In the genomic region with DNA sequence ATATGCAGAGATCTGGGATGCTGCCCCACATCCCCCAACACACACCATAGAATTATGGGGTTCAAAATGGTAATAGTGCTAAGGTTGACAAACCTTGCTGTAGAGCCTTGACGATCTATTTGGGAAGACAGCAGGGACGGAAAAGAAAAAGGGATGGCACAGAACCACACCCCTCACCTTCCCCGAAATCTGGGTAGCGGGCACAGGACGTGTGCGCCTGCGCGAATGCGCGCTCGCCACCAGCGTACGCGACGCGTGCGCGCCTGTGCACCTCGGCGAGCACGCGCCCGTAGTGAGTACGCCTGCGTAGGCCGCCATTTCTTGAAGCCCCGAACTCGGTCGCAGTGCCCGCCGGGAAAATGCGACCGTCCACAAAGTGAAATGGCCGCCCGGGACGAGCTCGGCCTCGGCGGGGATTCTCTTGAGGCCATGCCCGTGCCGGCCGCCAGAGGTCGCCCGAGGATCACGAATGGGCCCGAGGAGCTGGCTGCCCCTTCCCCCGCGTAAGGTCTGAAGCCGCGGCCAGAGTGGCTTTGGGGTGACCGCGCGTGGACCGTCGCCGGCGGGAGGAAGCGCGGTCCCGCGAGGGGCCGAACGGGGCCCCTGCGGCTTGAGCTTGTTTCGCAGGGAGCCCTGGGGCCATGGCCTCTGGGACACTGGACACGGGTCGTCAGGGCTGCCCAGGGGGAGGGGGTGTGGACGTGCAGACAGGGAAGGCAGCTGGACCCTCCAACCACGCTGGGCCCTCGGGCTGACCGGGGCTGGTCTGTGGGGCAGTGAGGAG, we compare ENCODE assay signal across 1 cellular context.
A peak's percentile ranks its signal among the peaks of the same experiment; 100 is the strongest.
TF ChIP-seq lines count a peak whose summit lies in the region.

No MANE protein-coding gene starts in this region.

TF ChIP-seq in K562, 482 proteins besides CTCF, POLR2A, EP300 and RAD21 (continued from another document and continues in another):
- TF ChIP-seq WHSC1 (IDR thresholded peaks at IDR 0.05; ENCODE audit: low read length), result no peak
- no peak for TF ChIP-seq ZNF282 (CRISPR knock-in tag; IDR thresholded peaks at IDR 0.05)
- no peak for TF ChIP-seq TCF3 (CRISPR knock-in tag; IDR thresholded peaks at IDR 0.05)
- no peak for TF ChIP-seq CBX8 (IDR thresholded peaks at IDR 0.05; ENCODE audit: borderline replicate concordance, extremely low read depth, low read depth, low read length, poor library complexity, severe bottlenecking)
- no peak for TF ChIP-seq MEF2A (IDR thresholded peaks at IDR 0.05; ENCODE audit: control insufficient read depth, low read depth, low read length)
- TF ChIP-seq, protein P1, sequence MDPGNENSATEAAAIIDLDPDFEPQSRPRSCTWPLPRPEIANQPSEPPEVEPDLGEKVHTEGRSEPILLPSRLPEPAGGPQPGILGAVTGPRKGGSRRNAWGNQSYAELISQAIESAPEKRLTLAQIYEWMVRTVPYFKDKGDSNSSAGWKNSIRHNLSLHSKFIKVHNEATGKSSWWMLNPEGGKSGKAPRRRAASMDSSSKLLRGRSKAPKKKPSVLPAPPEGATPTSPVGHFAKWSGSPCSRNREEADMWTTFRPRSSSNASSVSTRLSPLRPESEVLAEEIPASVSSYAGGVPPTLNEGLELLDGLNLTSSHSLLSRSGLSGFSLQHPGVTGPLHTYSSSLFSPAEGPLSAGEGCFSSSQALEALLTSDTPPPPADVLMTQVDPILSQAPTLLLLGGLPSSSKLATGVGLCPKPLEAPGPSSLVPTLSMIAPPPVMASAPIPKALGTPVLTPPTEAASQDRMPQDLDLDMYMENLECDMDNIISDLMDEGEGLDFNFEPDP (CRISPR knock-in tag; IDR thresholded peaks at IDR 0.05), result no peak
- no peak for TF ChIP-seq SAFB2 (IDR thresholded peaks at IDR 0.05; ENCODE audit: borderline replicate concordance, low read depth, low read length, severe bottlenecking)
- TF ChIP-seq, protein P2, sequence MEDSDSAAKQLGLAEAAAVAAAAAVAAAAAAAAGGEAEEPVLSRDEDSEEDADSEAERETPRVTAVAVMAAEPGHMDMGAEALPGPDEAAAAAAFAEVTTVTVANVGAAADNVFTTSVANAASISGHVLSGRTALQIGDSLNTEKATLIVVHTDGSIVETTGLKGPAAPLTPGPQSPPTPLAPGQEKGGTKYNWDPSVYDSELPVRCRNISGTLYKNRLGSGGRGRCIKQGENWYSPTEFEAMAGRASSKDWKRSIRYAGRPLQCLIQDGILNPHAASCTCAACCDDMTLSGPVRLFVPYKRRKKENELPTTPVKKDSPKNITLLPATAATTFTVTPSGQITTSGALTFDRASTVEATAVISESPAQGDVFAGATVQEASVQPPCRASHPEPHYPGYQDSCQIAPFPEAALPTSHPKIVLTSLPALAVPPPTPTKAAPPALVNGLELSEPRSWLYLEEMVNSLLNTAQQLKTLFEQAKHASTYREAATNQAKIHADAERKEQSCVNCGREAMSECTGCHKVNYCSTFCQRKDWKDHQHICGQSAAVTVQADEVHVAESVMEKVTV (CRISPR knock-in tag; IDR thresholded peaks at IDR 0.05), result peak; percentile 95
- TF ChIP-seq ZNF507 (tag; conservative IDR thresholded peaks at IDR 0.05), result no peak
- no peak for TF ChIP-seq ZNF695 (CRISPR knock-in tag; IDR thresholded peaks at IDR 0.05)
- TF ChIP-seq PTBP1 (IDR thresholded peaks at IDR 0.05; ENCODE audit: low read depth, low read length), result no peak
- peak; percentile 65; the same call in 1 of the 2 replicates for TF ChIP-seq PHF8 (IDR thresholded peaks at IDR 0.05; ENCODE audit: borderline replicate concordance, low read length)
- peak; percentile 46 for TF ChIP-seq CREB1 (IDR thresholded peaks at IDR 0.05)
- TF ChIP-seq CREB1 (CRISPR knock-in tag; IDR thresholded peaks at IDR 0.05), result peak; percentile 50; the same call in 1 of the 2 replicates
- TF ChIP-seq TAF15 (IDR thresholded peaks at IDR 0.05; ENCODE audit: low read depth, low read length), result no peak
- TF ChIP-seq NELFE (IDR thresholded peaks at IDR 0.05; ENCODE audit: insufficient read depth, insufficient read length), result no peak
- peak; percentile 84 for TF ChIP-seq CXXC5 (CRISPR knock-in tag; IDR thresholded peaks at IDR 0.05)
- TF ChIP-seq YY1 (IDR thresholded peaks at IDR 0.05; ENCODE audit: borderline replicate concordance in 1 of 3, control insufficient read depth in 1 of 3, extremely low read depth in 1 of 3, insufficient read depth in 3 of 3, insufficient read length in 1 of 3, insufficient replicate concordance in 2 of 3, low read depth in 1 of 3, low read length in 2 of 3), result peak; percentile 94 to 99 (median 99)
- TF ChIP-seq POLR2G (IDR thresholded peaks at IDR 0.05; ENCODE audit: low read depth, low read length), result peak; percentile 85
- no peak for TF ChIP-seq ZNF239 (CRISPR knock-in tag; IDR thresholded peaks at IDR 0.05)
- TF ChIP-seq NR2C2 (CRISPR knock-in tag; IDR thresholded peaks at IDR 0.05), result no peak
- peak; percentile 47; the same call in 1 of the 2 replicates for TF ChIP-seq NR2C2 (tag; IDR thresholded peaks at IDR 0.05)
- TF ChIP-seq GATAD2A (IDR thresholded peaks at IDR 0.05), result peak; percentile 49; the same call in 1 of the 2 replicates
- TF ChIP-seq, protein P3, sequence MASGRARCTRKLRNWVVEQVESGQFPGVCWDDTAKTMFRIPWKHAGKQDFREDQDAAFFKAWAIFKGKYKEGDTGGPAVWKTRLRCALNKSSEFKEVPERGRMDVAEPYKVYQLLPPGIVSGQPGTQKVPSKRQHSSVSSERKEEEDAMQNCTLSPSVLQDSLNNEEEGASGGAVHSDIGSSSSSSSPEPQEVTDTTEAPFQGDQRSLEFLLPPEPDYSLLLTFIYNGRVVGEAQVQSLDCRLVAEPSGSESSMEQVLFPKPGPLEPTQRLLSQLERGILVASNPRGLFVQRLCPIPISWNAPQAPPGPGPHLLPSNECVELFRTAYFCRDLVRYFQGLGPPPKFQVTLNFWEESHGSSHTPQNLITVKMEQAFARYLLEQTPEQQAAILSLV (tag; IDR thresholded peaks at IDR 0.05), result no peak
- TF ChIP-seq NCOA6 (IDR thresholded peaks at IDR 0.05), result peak; percentile 83
- no peak for TF ChIP-seq POLR2AphosphoS2 (IDR thresholded peaks at IDR 0.05; ENCODE audit: low read length)
- TF ChIP-seq, protein P4, sequence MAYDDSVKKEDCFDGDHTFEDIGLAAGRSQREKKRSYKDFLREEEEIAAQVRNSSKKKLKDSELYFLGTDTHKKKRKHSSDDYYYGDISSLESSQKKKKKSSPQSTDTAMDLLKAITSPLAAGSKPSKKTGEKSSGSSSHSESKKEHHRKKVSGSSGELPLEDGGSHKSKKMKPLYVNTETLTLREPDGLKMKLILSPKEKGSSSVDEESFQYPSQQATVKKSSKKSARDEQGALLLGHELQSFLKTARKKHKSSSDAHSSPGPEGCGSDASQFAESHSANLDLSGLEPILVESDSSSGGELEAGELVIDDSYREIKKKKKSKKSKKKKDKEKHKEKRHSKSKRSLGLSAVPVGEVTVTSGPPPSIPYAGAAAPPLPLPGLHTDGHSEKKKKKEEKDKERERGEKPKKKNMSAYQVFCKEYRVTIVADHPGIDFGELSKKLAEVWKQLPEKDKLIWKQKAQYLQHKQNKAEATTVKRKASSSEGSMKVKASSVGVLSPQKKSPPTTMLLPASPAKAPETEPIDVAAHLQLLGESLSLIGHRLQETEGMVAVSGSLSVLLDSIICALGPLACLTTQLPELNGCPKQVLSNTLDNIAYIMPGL (CRISPR knock-in tag; IDR thresholded peaks at IDR 0.05), result no peak; the same call in 1 of the 2 replicates
- TF ChIP-seq, protein P5, sequence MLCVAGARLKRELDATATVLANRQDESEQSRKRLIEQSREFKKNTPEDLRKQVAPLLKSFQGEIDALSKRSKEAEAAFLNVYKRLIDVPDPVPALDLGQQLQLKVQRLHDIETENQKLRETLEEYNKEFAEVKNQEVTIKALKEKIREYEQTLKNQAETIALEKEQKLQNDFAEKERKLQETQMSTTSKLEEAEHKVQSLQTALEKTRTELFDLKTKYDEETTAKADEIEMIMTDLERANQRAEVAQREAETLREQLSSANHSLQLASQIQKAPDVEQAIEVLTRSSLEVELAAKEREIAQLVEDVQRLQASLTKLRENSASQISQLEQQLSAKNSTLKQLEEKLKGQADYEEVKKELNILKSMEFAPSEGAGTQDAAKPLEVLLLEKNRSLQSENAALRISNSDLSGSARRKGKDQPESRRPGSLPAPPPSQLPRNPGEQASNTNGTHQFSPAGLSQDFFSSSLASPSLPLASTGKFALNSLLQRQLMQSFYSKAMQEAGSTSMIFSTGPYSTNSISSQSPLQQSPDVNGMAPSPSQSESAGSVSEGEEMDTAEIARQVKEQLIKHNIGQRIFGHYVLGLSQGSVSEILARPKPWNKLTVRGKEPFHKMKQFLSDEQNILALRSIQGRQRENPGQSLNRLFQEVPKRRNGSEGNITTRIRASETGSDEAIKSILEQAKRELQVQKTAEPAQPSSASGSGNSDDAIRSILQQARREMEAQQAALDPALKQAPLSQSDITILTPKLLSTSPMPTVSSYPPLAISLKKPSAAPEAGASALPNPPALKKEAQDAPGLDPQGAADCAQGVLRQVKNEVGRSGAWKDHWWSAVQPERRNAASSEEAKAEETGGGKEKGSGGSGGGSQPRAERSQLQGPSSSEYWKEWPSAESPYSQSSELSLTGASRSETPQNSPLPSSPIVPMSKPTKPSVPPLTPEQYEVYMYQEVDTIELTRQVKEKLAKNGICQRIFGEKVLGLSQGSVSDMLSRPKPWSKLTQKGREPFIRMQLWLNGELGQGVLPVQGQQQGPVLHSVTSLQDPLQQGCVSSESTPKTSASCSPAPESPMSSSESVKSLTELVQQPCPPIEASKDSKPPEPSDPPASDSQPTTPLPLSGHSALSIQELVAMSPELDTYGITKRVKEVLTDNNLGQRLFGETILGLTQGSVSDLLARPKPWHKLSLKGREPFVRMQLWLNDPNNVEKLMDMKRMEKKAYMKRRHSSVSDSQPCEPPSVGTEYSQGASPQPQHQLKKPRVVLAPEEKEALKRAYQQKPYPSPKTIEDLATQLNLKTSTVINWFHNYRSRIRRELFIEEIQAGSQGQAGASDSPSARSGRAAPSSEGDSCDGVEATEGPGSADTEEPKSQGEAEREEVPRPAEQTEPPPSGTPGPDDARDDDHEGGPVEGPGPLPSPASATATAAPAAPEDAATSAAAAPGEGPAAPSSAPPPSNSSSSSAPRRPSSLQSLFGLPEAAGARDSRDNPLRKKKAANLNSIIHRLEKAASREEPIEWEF (CRISPR knock-in tag; IDR thresholded peaks at IDR 0.05), result no peak
- TF ChIP-seq ZNF77 (CRISPR knock-in tag; IDR thresholded peaks at IDR 0.05), result no peak
- peak; percentile 52 for TF ChIP-seq TAF1 (IDR thresholded peaks at IDR 0.05; ENCODE audit: control insufficient read depth, extremely low read depth, insufficient read depth, low read length, severe bottlenecking)
- TF ChIP-seq CC2D1A (IDR thresholded peaks at IDR 0.05), result 0 out of 2 replicates have a peak, but pooled peaks have one; percentile 35
- TF ChIP-seq, protein P6, sequence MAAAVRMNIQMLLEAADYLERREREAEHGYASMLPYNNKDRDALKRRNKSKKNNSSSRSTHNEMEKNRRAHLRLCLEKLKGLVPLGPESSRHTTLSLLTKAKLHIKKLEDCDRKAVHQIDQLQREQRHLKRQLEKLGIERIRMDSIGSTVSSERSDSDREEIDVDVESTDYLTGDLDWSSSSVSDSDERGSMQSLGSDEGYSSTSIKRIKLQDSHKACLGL (CRISPR knock-in tag; IDR thresholded peaks at IDR 0.05; ENCODE audit: borderline replicate concordance, poor library complexity, severe bottlenecking), result no peak
- no peak for TF ChIP-seq SNRNP70 (optimal IDR thresholded peaks at IDR 0.05; ENCODE audit: low read depth, low read length)
- TF ChIP-seq ZNF644 (tag; IDR thresholded peaks at IDR 0.05; ENCODE audit: low read depth), result peak; percentile 71; the same call in 1 of the 2 replicates
- no peak for TF ChIP-seq ERF (CRISPR knock-in tag; IDR thresholded peaks at IDR 0.05)
- TF ChIP-seq, protein P7, sequence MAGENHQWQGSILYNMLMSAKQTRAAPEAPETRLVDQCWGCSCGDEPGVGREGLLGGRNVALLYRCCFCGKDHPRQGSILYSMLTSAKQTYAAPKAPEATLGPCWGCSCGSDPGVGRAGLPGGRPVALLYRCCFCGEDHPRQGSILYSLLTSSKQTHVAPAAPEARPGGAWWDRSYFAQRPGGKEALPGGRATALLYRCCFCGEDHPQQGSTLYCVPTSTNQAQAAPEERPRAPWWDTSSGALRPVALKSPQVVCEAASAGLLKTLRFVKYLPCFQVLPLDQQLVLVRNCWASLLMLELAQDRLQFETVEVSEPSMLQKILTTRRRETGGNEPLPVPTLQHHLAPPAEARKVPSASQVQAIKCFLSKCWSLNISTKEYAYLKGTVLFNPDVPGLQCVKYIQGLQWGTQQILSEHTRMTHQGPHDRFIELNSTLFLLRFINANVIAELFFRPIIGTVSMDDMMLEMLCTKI (IDR thresholded peaks at IDR 0.05; ENCODE audit: partially characterized antibody), result no peak
- TF ChIP-seq ZNF766 (CRISPR knock-in tag; conservative IDR thresholded peaks at IDR 0.05), result peak; percentile 76
- peak; percentile 53 for TF ChIP-seq L3MBTL2 (IDR thresholded peaks at IDR 0.05)
- TF ChIP-seq ZNF253 (CRISPR knock-in tag; conservative IDR thresholded peaks at IDR 0.05), result no peak
- TF ChIP-seq, protein P8, sequence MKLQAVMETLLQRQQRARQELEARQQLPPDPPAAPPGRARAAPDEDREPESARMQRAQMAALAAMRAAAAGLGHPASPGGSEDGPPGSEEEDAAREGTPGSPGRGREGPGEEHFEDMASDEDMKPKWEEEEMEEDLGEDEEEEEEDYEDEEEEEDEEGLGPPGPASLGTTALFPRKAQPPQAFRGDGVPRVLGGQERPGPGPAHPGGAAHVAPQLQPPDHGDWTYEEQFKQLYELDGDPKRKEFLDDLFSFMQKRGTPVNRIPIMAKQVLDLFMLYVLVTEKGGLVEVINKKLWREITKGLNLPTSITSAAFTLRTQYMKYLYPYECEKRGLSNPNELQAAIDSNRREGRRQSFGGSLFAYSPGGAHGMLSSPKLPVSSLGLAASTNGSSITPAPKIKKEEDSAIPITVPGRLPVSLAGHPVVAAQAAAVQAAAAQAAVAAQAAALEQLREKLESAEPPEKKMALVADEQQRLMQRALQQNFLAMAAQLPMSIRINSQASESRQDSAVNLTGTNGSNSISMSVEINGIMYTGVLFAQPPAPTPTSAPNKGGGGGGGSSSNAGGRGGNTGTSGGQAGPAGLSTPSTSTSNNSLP (IDR thresholded peaks at IDR 0.05; ENCODE audit: borderline replicate concordance, low read depth, low read length), result no peak
- TF ChIP-seq ZKSCAN3 (CRISPR knock-in tag; IDR thresholded peaks at IDR 0.05), result no peak
- TF ChIP-seq, protein P9, sequence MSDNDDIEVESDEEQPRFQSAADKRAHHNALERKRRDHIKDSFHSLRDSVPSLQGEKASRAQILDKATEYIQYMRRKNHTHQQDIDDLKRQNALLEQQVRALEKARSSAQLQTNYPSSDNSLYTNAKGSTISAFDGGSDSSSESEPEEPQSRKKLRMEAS (CRISPR knock-in tag; IDR thresholded peaks at IDR 0.05), result peak; percentile 89
- TF ChIP-seq, protein P10, sequence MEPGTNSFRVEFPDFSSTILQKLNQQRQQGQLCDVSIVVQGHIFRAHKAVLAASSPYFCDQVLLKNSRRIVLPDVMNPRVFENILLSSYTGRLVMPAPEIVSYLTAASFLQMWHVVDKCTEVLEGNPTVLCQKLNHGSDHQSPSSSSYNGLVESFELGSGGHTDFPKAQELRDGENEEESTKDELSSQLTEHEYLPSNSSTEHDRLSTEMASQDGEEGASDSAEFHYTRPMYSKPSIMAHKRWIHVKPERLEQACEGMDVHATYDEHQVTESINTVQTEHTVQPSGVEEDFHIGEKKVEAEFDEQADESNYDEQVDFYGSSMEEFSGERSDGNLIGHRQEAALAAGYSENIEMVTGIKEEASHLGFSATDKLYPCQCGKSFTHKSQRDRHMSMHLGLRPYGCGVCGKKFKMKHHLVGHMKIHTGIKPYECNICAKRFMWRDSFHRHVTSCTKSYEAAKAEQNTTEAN (CRISPR knock-in tag; IDR thresholded peaks at IDR 0.05), result 0 out of 2 replicates have a peak, but pooled peaks have one; percentile 48
- TF ChIP-seq SAFB (IDR thresholded peaks at IDR 0.05; ENCODE audit: borderline replicate concordance, low read depth, low read length), result peak; percentile 96
- peak; percentile 68; the same call in 1 of the 2 replicates for TF ChIP-seq ATF7 (IDR thresholded peaks at IDR 0.05)
- TF ChIP-seq NFXL1 (CRISPR knock-in tag; IDR thresholded peaks at IDR 0.05), result no peak
- TF ChIP-seq NFIX (CRISPR knock-in tag; IDR thresholded peaks at IDR 0.05; ENCODE audit: low read depth), result no peak
